1 cellular context compared by ENCODE assay signal in the genomic region with DNA sequence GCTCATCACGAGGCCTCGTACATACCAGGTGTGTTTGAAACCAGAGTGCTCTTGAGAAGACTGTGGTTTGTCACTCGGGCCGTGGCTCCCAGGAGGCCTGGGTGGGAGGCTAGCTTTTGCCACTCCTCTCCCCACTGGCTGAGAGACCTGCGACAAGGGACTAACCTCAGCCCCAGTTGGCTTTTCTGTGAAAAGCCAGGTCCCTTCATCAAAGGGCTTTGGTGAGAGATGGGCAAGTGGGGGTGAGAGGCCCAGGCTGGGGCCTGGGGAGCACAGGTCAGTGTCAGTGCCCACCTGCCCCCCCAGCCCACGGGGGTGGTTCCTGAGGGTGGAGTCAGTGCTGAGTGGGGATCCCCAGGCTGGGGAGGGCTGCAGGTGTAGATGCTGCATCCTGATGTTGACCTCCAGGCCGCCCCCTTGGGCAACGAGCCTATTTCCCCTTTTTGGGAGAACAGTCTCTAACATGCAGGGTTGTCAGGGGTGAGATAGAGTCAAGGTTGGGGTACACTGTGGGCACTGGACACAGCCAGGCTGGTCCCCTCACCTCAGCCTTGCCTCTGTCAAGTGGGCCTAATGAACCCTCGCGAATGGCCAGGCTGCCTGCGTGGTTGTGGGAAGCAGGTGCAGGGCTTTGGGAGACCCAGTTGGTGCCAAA.
TF ChIP-seq lines count a peak whose summit lies in the region.

No MANE protein-coding gene starts in this region.

TF ChIP-seq in SK-N-SH treated with all-trans-retinoic acid at 6 μM for 48 hours, 23 proteins besides CTCF, POLR2A, EP300 and RAD21 (continued from another document):
- no peak for TF ChIP-seq TOX (CRISPR knock-in tag; IDR thresholded peaks at IDR 0.05; ENCODE audit: borderline replicate concordance)
